1 cellular context compared by ENCODE assay signal in genomic region chr1:199243423-199244061, GRCh38.
TF ChIP-seq lines count a peak whose summit lies in the region.

No MANE protein-coding gene starts in this region.

TF ChIP-seq in GM12878, 131 proteins besides CTCF, POLR2A, EP300 and RAD21 (continued from another document and continues in another):
- TF ChIP-seq BMI1 (IDR thresholded peaks at IDR 0.05; ENCODE audit: borderline replicate concordance) = no peak
- no peak for TF ChIP-seq SUZ12 (IDR thresholded peaks at IDR 0.05; ENCODE audit: unreplicated experiment)
- no peak for TF ChIP-seq ZNF384 (IDR thresholded peaks at IDR 0.05; ENCODE audit: borderline replicate concordance, low read depth, low read length)
- peak; percentile 28 for TF ChIP-seq PBX3 (IDR thresholded peaks at IDR 0.05; ENCODE audit: insufficient replicate concordance, low read depth, low read length)
- TF ChIP-seq MYB (IDR thresholded peaks at IDR 0.05; ENCODE audit: borderline replicate concordance, low read depth, low read length) = 0 out of 2 replicates have a peak, but pooled peaks have one; percentile 16
- no peak for TF ChIP-seq ATF2 (IDR thresholded peaks at IDR 0.05; ENCODE audit: low read length)
- TF ChIP-seq IRF5 (IDR thresholded peaks at IDR 0.05; ENCODE audit: borderline replicate concordance) = no peak
- TF ChIP-seq ZBED1 (IDR thresholded peaks at IDR 0.05; ENCODE audit: borderline replicate concordance) = no peak
- no peak for TF ChIP-seq ZSCAN29 (IDR thresholded peaks at IDR 0.05)
- no peak for TF ChIP-seq EGR1 (IDR thresholded peaks at IDR 0.05; ENCODE audit: borderline replicate concordance in 1 of 2, low read depth in 2 of 2, low read length in 2 of 2)
- no peak for TF ChIP-seq ATF7 (IDR thresholded peaks at IDR 0.05; ENCODE audit: low read depth)
- no peak for TF ChIP-seq ZBTB40 (IDR thresholded peaks at IDR 0.05; ENCODE audit: borderline replicate concordance)
- no peak for TF ChIP-seq TCF3 (IDR thresholded peaks at IDR 0.05; ENCODE audit: borderline replicate concordance, insufficient read depth, low read depth, low read length)
- TF ChIP-seq MEF2A (IDR thresholded peaks at IDR 0.05; ENCODE audit: insufficient read depth, low read depth, low read length) = peak; percentile 73; the same call in 1 of the 2 replicates
- TF ChIP-seq POLR2AphosphoS5 (IDR thresholded peaks at IDR 0.05; ENCODE audit: low read length) = no peak
- TF ChIP-seq ZNF217 (IDR thresholded peaks at IDR 0.05) = no peak
- 0 out of 2 replicates have a peak, but pooled peaks have one; percentile 14 for TF ChIP-seq RELB (IDR thresholded peaks at IDR 0.05; ENCODE audit: low read depth)
- no peak for TF ChIP-seq TAF1 (IDR thresholded peaks at IDR 0.05; ENCODE audit: borderline replicate concordance, low read depth, low read length)
- TF ChIP-seq SMAD5 (IDR thresholded peaks at IDR 0.05; ENCODE audit: low read depth) = no peak
- TF ChIP-seq EZH2 (IDR thresholded peaks at IDR 0.05; ENCODE audit: borderline replicate concordance, control insufficient read depth, low read depth, low read length) = no peak
- 0 out of 4 replicates have a peak, but pooled peaks of 1 of the 2 experiments have one; percentile 11 for TF ChIP-seq CEBPB (IDR thresholded peaks at IDR 0.05; ENCODE audit: borderline replicate concordance in 1 of 2, low read depth in 2 of 2, low read length in 2 of 2)
- TF ChIP-seq ZZZ3 (IDR thresholded peaks at IDR 0.05; ENCODE audit: control insufficient read depth, insufficient read length, low read depth) = no peak
- peak; percentile 99 for TF ChIP-seq SMC3 (IDR thresholded peaks at IDR 0.05; ENCODE audit: borderline replicate concordance, low read length)
- 0 out of 2 replicates have a peak, but pooled peaks have one; percentile 38 for TF ChIP-seq DPF2 (IDR thresholded peaks at IDR 0.05)
- TF ChIP-seq MEF2B (IDR thresholded peaks at IDR 0.05; ENCODE audit: partially characterized antibody, poor library complexity, severe bottlenecking) = no peak
- peak; percentile 59 for TF ChIP-seq REST (IDR thresholded peaks at IDR 0.05; ENCODE audit: low read depth, low read length)
- TF ChIP-seq MAX (IDR thresholded peaks at IDR 0.05; ENCODE audit: low read depth, low read length) = peak; percentile 55; the same call in 1 of the 2 replicates
- no peak for TF ChIP-seq BCL3 (IDR thresholded peaks at IDR 0.05; ENCODE audit: borderline replicate concordance, insufficient read depth, low read depth, low read length, poor library complexity, severe bottlenecking)
- TF ChIP-seq SIX5 (IDR thresholded peaks at IDR 0.05; ENCODE audit: low read depth, low read length, severe bottlenecking) = no peak
- no peak for TF ChIP-seq HDAC2 (IDR thresholded peaks at IDR 0.05)
- peak; percentile 78; the same call in 1 of the 3 replicates for TF ChIP-seq POU2F2 (IDR thresholded peaks at IDR 0.05; ENCODE audit: borderline replicate concordance, low read depth, low read length)
- no peak for TF ChIP-seq NFIC (IDR thresholded peaks at IDR 0.05; ENCODE audit: low read depth, low read length)
- no peak for TF ChIP-seq ZNF622 (IDR thresholded peaks at IDR 0.05)
- TF ChIP-seq RB1 (IDR thresholded peaks at IDR 0.05; ENCODE audit: borderline replicate concordance) = no peak
- TF ChIP-seq POLR2AphosphoS2 (IDR thresholded peaks at IDR 0.05; ENCODE audit: low read depth, low read length) = no peak
- TF ChIP-seq NBN (IDR thresholded peaks at IDR 0.05) = no peak
- no peak for TF ChIP-seq FOXM1 (IDR thresholded peaks at IDR 0.05; ENCODE audit: low read depth, low read length)
- TF ChIP-seq ZNF24 (IDR thresholded peaks at IDR 0.05) = peak; percentile 65; the same call in 1 of the 2 replicates
- TF ChIP-seq CBX5 (IDR thresholded peaks at IDR 0.05; ENCODE audit: low read depth) = no peak
- peak in 1 of 2 experiments; percentile 30; a peak in 1 of 4 replicates for TF ChIP-seq BHLHE40 (IDR thresholded peaks at IDR 0.05; ENCODE audit: borderline replicate concordance in 1 of 2, low read depth in 2 of 2, low read length in 1 of 2)
- no peak for TF ChIP-seq USF1 (IDR thresholded peaks at IDR 0.05; ENCODE audit: borderline replicate concordance, extremely low read length, insufficient read depth, low read depth, low read length)
- no peak for TF ChIP-seq SPI1 (IDR thresholded peaks at IDR 0.05; ENCODE audit: borderline replicate concordance, insufficient read depth, low read depth, low read length)
- TF ChIP-seq RFX5 (IDR thresholded peaks at IDR 0.05; ENCODE audit: low read depth, low read length) = no peak; the same call in 1 of the 2 replicates
- no peak for TF ChIP-seq ESRRA (IDR thresholded peaks at IDR 0.05; ENCODE audit: low read length)
- TF ChIP-seq PML (IDR thresholded peaks at IDR 0.05; ENCODE audit: low read length) = no peak
- TF ChIP-seq PAX8 (IDR thresholded peaks at IDR 0.05) = no peak
- TF ChIP-seq NR2C2 (IDR thresholded peaks at IDR 0.05; ENCODE audit: borderline replicate concordance, control insufficient read depth, insufficient read length, low read depth) = no peak
- TF ChIP-seq KAT2A (conservative IDR thresholded peaks at IDR 0.05; ENCODE audit: control insufficient read depth, low read depth, low read length) = no peak
- TF ChIP-seq ATF3 (IDR thresholded peaks at IDR 0.05; ENCODE audit: borderline replicate concordance, extremely low read depth, low read depth, low read length) = no peak
- peak; percentile 32; the same call in 1 of the 2 replicates for TF ChIP-seq HCFC1 (IDR thresholded peaks at IDR 0.05; ENCODE audit: low read length)
- no peak for TF ChIP-seq SIN3A (IDR thresholded peaks at IDR 0.05; ENCODE audit: low read depth, low read length)
- no peak for TF ChIP-seq CHD1 (IDR thresholded peaks at IDR 0.05; ENCODE audit: low read depth, low read length)
- TF ChIP-seq SREBF1 (IDR thresholded peaks at IDR 0.05; ENCODE audit: low read length) = no peak
